13 cellular contexts compared by ENCODE assay signal in the genomic region with DNA sequence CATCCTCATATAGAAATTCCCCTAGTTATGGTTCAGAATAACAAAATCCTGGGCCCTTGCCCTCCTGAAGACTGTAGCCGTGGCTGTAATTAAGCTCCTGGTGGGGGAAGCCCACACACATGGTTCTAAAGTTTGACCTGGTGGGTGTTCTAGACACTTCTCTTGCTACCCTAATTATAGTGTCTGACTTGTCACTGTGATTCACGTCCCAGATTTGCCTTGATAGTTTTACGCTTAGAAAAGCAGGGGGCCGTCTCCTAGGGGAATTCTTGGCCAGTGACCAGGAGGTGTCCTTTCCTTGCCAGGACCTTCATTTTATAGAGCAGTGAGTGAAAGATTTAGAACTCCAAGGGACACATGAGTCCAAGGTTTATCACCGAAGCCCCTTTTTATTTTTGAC. TPM values are rescaled to one million over a fixed set of nuclear protein-coding genes. Genes with fewer than 3 reads are reported as not detected.
A peak's percentile ranks its signal among the peaks of the same experiment; 100 is the strongest.
DNase-seq lines count a peak whose midpoint lies in the region; ATAC-seq and TF ChIP-seq lines count a peak whose summit lies in the region.
"Had no signal": no experiment of that assay in that cellular context is flagged by ENCODE, and none has a peak within 500 bp of the region (broad histone marks: within the 10 kb centered on the region; RNA-seq: fewer than 3 reads in every experiment).

No MANE protein-coding gene starts in this region.

- peaks cover 29% of the 10 kb centered on the region for H3K36me3 Mint-ChIP-seq in HFFc6 (ENCODE audit: low read depth)
- peaks cover 33% of the 10 kb centered on the region for H3K36me3 Mint-ChIP-seq in activated T-cell treated with anti-CD3 and anti-CD28 coated beads, Interleukin-2, amount 50 U/mL, for 4 hours (ENCODE audit: insufficient read depth)
- H3K36me3 Mint-ChIP-seq in WTC11, result peaks cover 32% of the 10 kb centered on the region

- H3K9me3 ChIP-seq in ascending aorta (no peaks in the 10 kb centered on the region), sigmoid colon (no peaks in the 10 kb centered on the region)
- H3K9me3 ChIP-seq: heart right ventricle had no signal

- H3K36me3 ChIP-seq in ascending aorta (peaks cover 45 to 46% of the 10 kb centered on the region in 2 donors), sigmoid colon (peaks cover 28 to 47% (median 43%) of the 10 kb centered on the region in 4 donors), H7 (replicated peaks; ENCODE audit: control insufficient read depth, insufficient read depth, low read length) (peaks cover 45% of the 10 kb centered on the region)

- H3K9me3 Mint-ChIP-seq in HFFc6 (no peaks in the 10 kb centered on the region), WTC11 (no peaks in the 10 kb centered on the region)
- H3K9me3 Mint-ChIP-seq in activated T-cell treated with anti-CD3 and anti-CD28 coated beads, Interleukin-2, amount 50 U/mL, for 4 hours, result no peaks in the 10 kb centered on the region
- H3K9me3 Mint-ChIP-seq: mesothelial cell of epicardium had no signal

- POLR2A ChIA-PET in WTC11 (lab: Charles Lee), result no interaction called here

- intact Hi-C loops in ascending aorta (cut with DNase I) (no loop called here), sigmoid colon (cut with DNase I) (no loop called here)

- TF ChIP-seq CTCF in HFFc6 (IDR thresholded peaks at IDR 0.05), result no peak
- TF ChIP-seq CTCF in ascending aorta (IDR thresholded peaks at IDR 0.05), result no peak
- no peak for TF ChIP-seq CTCF in sigmoid colon (IDR thresholded peaks at IDR 0.05)
- TF ChIP-seq CTCF in WTC11 (IDR thresholded peaks at IDR 0.05), result no peak

- H3K27me3 ChIP-seq in ascending aorta (no peaks in the 10 kb centered on the region), sigmoid colon (no peaks in the 10 kb centered on the region), H7 (ENCODE audit: control insufficient read depth, insufficient read depth, low read length) (no peaks in the 10 kb centered on the region)
- H3K27me3 ChIP-seq: heart right ventricle had no signal

- H3K4me3 Mint-ChIP-seq in HFFc6, result no peak overlapping the region
- no peak overlapping the region for H3K4me3 Mint-ChIP-seq in activated T-cell treated with anti-CD3 and anti-CD28 coated beads, Interleukin-2, amount 50 U/mL, for 4 hours
- H3K4me3 Mint-ChIP-seq in WTC11, result no peak overlapping the region
- H3K4me3 Mint-ChIP-seq: mesothelial cell of epicardium had no signal

- peak; percentile 13 for DNase-seq in HFFc6
- no peak for DNase-seq in ascending aorta (ENCODE audit: low spot score in 2 of 2)
- DNase-seq in sigmoid colon, result no peak
- no peak for DNase-seq in H7
- DNase-seq in DMS53 treated with DMSO at 0.1 percent for 48 hours (lab: John Stamatoyannopoulos, UW; ENCODE audit: unreplicated experiment), result no peak
- no peak for DNase-seq in activated T-cell treated with anti-CD3 and anti-CD28 coated beads, Interleukin-2, amount 50 U/mL, for 4 hours
- no peak for DNase-seq in WTC11 (ENCODE audit: low spot score)
- DNase-seq: DND-41; heart right ventricle; stimulated activated CD4-positive, alpha-beta T cell treated with anti-CD3 and anti-CD28 coated beads, Interleukin-12 subunit alpha, Interleukin-12 subunit beta, amount 100 ng/mL, for 4 hours had no signal

- H3K27ac ChIP-seq in ascending aorta (peak overlapping the region; percentile 53 to 63), sigmoid colon (peak overlapping the region in 3 of 4 donors; percentile 0 to 46 (median 37))
- H3K27ac ChIP-seq: heart right ventricle had no signal

- CTCF ChIA-PET in WTC11 (lab: Charles Lee), result interaction anchor here (1.3 to 2.6 kb wide), 2 partner anchors 17 to 80 kb away, joined by 3 to 14 read pairs; no protein-coding TSS in a partner anchor

- H3K4me3 ChIP-seq in ascending aorta (no peak overlapping the region), sigmoid colon (no peak overlapping the region), H7 (ENCODE audit: insufficient read depth, low read depth, low read length) (no peak overlapping the region)
- H3K4me3 ChIP-seq: heart right ventricle had no signal

- H3K4me1 Mint-ChIP-seq in HFFc6 (ENCODE audit: low read depth) (peaks cover 27% of the 10 kb centered on the region), WTC11 (no peaks in the 10 kb centered on the region)
- H3K4me1 Mint-ChIP-seq in activated T-cell treated with anti-CD3 and anti-CD28 coated beads, Interleukin-2, amount 50 U/mL, for 4 hours (ENCODE audit: low read depth), result peaks cover 2% of the 10 kb centered on the region
- H3K4me1 Mint-ChIP-seq: mesothelial cell of epicardium had no signal

- TF ChIP-seq POLR2A in sigmoid colon (IDR thresholded peaks at IDR 0.05), result no peak

- no peak for TF ChIP-seq EP300 in sigmoid colon (IDR thresholded peaks at IDR 0.05)

- peaks cover under 1% of the 10 kb centered on the region for H3K27me3 Mint-ChIP-seq in HFFc6 (ENCODE audit: insufficient read depth)
- no peaks in the 10 kb centered on the region for H3K27me3 Mint-ChIP-seq in activated T-cell treated with anti-CD3 and anti-CD28 coated beads, Interleukin-2, amount 50 U/mL, for 4 hours (ENCODE audit: low read depth)
- H3K27me3 Mint-ChIP-seq in WTC11 (ENCODE audit: low read depth), result no peaks in the 10 kb centered on the region

- H3K4me1 ChIP-seq in ascending aorta, result peaks cover 0 to 2% of the 10 kb centered on the region in 2 donors
- H3K4me1 ChIP-seq in sigmoid colon, result peaks cover 0 to 19% (median 10%) of the 10 kb centered on the region in 4 donors

- peak; percentile 43 for ATAC-seq in GM18498 (IDR thresholded peaks at IDR 0.05; ENCODE audit: unreplicated experiment)
- ATAC-seq in activated T-cell treated with anti-CD3 and anti-CD28 coated beads, Interleukin-2, amount 50 U/mL, for 4 hours, result no peak
- ATAC-seq in WTC11, result no peak
- ATAC-seq: HCT116 had no signal

- H3K27ac Mint-ChIP-seq in HFFc6 (peak overlapping the region; percentile 36; the same call in 1 of the 2 replicates), WTC11 (no peak overlapping the region)
- H3K27ac Mint-ChIP-seq: mesothelial cell of epicardium had no signal

- 59 to 81% methylated on average over 5 of the region's 5 CpGs for WGBS in sigmoid colon, 2 donors

TF ChIP-seq in WTC11, 78 proteins besides CTCF, POLR2A, EP300 and RAD21:
- no peak for TF ChIP-seq CREB1 (CRISPR knock-in tag; IDR thresholded peaks at IDR 0.05)
- no peak for TF ChIP-seq SP1 (CRISPR knock-in tag; conservative IDR thresholded peaks at IDR 0.05)
- TF ChIP-seq, protein P1, sequence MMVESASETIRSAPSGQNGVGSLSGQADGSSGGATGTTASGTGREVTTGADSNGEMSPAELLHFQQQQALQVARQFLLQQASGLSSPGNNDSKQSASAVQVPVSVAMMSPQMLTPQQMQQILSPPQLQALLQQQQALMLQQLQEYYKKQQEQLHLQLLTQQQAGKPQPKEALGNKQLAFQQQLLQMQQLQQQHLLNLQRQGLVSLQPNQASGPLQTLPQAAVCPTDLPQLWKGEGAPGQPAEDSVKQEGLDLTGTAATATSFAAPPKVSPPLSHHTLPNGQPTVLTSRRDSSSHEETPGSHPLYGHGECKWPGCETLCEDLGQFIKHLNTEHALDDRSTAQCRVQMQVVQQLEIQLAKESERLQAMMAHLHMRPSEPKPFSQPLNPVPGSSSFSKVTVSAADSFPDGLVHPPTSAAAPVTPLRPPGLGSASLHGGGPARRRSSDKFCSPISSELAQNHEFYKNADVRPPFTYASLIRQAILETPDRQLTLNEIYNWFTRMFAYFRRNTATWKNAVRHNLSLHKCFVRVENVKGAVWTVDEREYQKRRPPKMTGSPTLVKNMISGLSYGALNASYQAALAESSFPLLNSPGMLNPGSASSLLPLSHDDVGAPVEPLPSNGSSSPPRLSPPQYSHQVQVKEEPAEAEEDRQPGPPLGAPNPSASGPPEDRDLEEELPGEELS (CRISPR knock-in tag; IDR thresholded peaks at IDR 0.05), result no peak
TF ChIP-seq in WTC11: peak in this region for 0.

RNA-seq across cellular contexts. Expression of a gene that starts 8.9 kb away (rescaled TPM):
- 100 to 1,000 TPM; 119 to 162 (median 144) TPM for total RNA-seq in HFFc6 (2021; fragmentation: NEBNext Ultra II Directional; extraction: Animal tissue kit (Norgen Biotek cat#: 25700))
- total RNA-seq in ascending aorta (74.1 TPM), sigmoid colon (10 to 100 TPM; 26.4 to 39.4 (median 35.0) TPM), WTC11 (2021) (46.4 to 57.1 TPM (median 48.9 TPM) in 3 replicates)
- polyA plus RNA-seq in sigmoid colon, result 10 to 100 TPM; 16.0 to 65.7 (median 16.2) TPM
- 46.5 and 46.6 TPM in 2 replicates for total RNA-seq in H7 (2014; rRNA removed; shearing (Covaris generic))
- 10 to 100 TPM; 59.0 to 71.3 (median 60.4) TPM for total RNA-seq in activated T-cell treated with anti-CD3 and anti-CD28 coated beads, Interleukin-2, amount 50 U/mL, for 4 hours

RNA-seq across cellular contexts. Expression of a gene that starts 9.8 kb away (rescaled TPM):
- total RNA-seq in HFFc6 (2021; fragmentation: NEBNext Ultra II Directional; extraction: Animal tissue kit (Norgen Biotek cat#: 25700)), result 10 to 100 TPM; 23.5 to 31.4 (median 28.6) TPM
- 2.1 TPM for total RNA-seq in ascending aorta
- total RNA-seq in sigmoid colon, result 10 to 100 TPM; 16.8 to 23.3 (median 18.1) TPM
- polyA plus RNA-seq in sigmoid colon, result 10 to 100 TPM; 12.4 to 16.2 (median 13.4) TPM
- 45.4 and 46.7 TPM in 2 replicates for total RNA-seq in H7 (2014; rRNA removed; shearing (Covaris generic))
- 10 to 100 TPM in 1 of 3 donors, 1 to 10 TPM in 2; 6.5 to 11.2 (median 9.2) TPM for total RNA-seq in activated T-cell treated with anti-CD3 and anti-CD28 coated beads, Interleukin-2, amount 50 U/mL, for 4 hours
- 43.0 to 57.1 TPM (median 55.6 TPM) in 3 replicates for total RNA-seq in WTC11 (2021)

RNA-seq across cellular contexts. Expression of a gene that starts 29.7 kb away (rescaled TPM):
- total RNA-seq in HFFc6 (2021; fragmentation: NEBNext Ultra II Directional; extraction: Animal tissue kit (Norgen Biotek cat#: 25700)), result 100 to 1,000 TPM; 500 to 565 (median 548) TPM
- total RNA-seq in ascending aorta, result 158 TPM
- 100 to 1,000 TPM; 244 to 428 (median 382) TPM for total RNA-seq in sigmoid colon
- 100 to 1,000 TPM; 366 to 688 (median 635) TPM for polyA plus RNA-seq in sigmoid colon
- total RNA-seq in H7 (2014; rRNA removed; shearing (Covaris generic)), result 197 and 228 TPM in 2 replicates
- 100 to 1,000 TPM; 225 to 244 (median 229) TPM for total RNA-seq in activated T-cell treated with anti-CD3 and anti-CD28 coated beads, Interleukin-2, amount 50 U/mL, for 4 hours
- 210 to 239 TPM (median 226 TPM) in 3 replicates for total RNA-seq in WTC11 (2021)

RNA-seq across cellular contexts. Expression of a gene that starts 36.7 kb away (rescaled TPM):
- 100 to 1,000 TPM; 144 to 208 (median 183) TPM for total RNA-seq in HFFc6 (2021; fragmentation: NEBNext Ultra II Directional; extraction: Animal tissue kit (Norgen Biotek cat#: 25700))
- 301 TPM for total RNA-seq in ascending aorta
- 100 to 1,000 TPM; 156 to 350 (median 279) TPM for total RNA-seq in sigmoid colon
- polyA plus RNA-seq in sigmoid colon, result 10 to 100 TPM in 1 of 3 donors, 1 to 10 TPM in 2; 4.8 to 50.9 (median 5.3) TPM
- 5.1 and 5.8 TPM in 2 replicates for total RNA-seq in H7 (2014; rRNA removed; shearing (Covaris generic))
- total RNA-seq in activated T-cell treated with anti-CD3 and anti-CD28 coated beads, Interleukin-2, amount 50 U/mL, for 4 hours, result 1 to 10 TPM in 2 of 3 donors, under 1 TPM in 1; 0.76 to 1.4 (median 1.3) TPM
- total RNA-seq in WTC11 (2021), result 3.0 to 4.0 TPM (median 3.5 TPM) in 3 replicates

RNA-seq across cellular contexts. Expression of a gene that starts 44.9 kb away (rescaled TPM):
- total RNA-seq in HFFc6 (2021; fragmentation: NEBNext Ultra II Directional; extraction: Animal tissue kit (Norgen Biotek cat#: 25700)), result 1 to 10 TPM; 1.0 to 1.7 (median 1.6) TPM
- 0.85 TPM for total RNA-seq in ascending aorta
- 1 to 10 TPM; 1.6 to 5.3 (median 3.8) TPM for total RNA-seq in sigmoid colon
- polyA plus RNA-seq in sigmoid colon, result 10 to 100 TPM in 1 of 3 donors, 1 to 10 TPM in 2; 2.4 to 12.7 (median 6.7) TPM
- total RNA-seq in H7 (2014; rRNA removed; shearing (Covaris generic)), result 3.3 and 5.3 TPM in 2 replicates
- 10 to 100 TPM in 1 of 3 donors, 1 to 10 TPM in 2; 5.2 to 10.7 (median 5.5) TPM for total RNA-seq in activated T-cell treated with anti-CD3 and anti-CD28 coated beads, Interleukin-2, amount 50 U/mL, for 4 hours
- 15.5 to 17.4 TPM (median 17.4 TPM) in 3 replicates for total RNA-seq in WTC11 (2021)
